ENCODE assay signal across 8 cellular contexts in genomic region chr2:161238559-161239415, GRCh38.
DNase-seq lines count a peak whose midpoint lies in the region; ATAC-seq, FAIRE-seq and TF ChIP-seq lines count a peak whose summit lies in the region.

No MANE protein-coding gene starts in this region.

- no TSS peak for BruUV-seq in HepG2 (replicated peaks; lab: Mats Ljungman, UMichigan)

- TF ChIP-seq CTCF in dorsolateral prefrontal cortex (IDR thresholded peaks at IDR 0.05 in 54 of 56, conservative IDR thresholded peaks at IDR 0.05 in 2 of 56; ENCODE audit: low read depth in 1 of 56, partially characterized antibody in 56 of 56) = peak in 11 of 56 donors; percentile 0 to 27 (median 10)
- no peak for TF ChIP-seq CTCF in HepG2 (CRISPR knock-in tag; IDR thresholded peaks at IDR 0.05)

- no peak for FAIRE-seq in HepG2 (lab: Jason Lieb, UNC)

- in situ Hi-C loops in HepG2 (cut with HindIII; ENCODE audit: extremely low pct_ligation_motif_present, low pct_unique_long_range_greater_than_20kb) = no loop called here

- CTCF ChIA-PET in activated CD4-positive, alpha-beta memory T cell treated with anti-CD3 and anti-CD28 coated beads for 36 hours (lab: Charles Lee) = no interaction called here
- CTCF ChIA-PET in HepG2 (lab: Yijun Ruan, JAX; ENCODE audit: low intra/inter-chr PET ratio, low total read pairs) = no interaction called here

- DNase-seq in EH (ENCODE audit: low read depth) (peak; percentile 54), NCI-H146 (lab: John Stamatoyannopoulos, UW) (peak; percentile 79), dorsolateral prefrontal cortex (peak; percentile 84 to 93 (median 90)), HepG2 (ENCODE audit: low spot score) (no peak)
- DNase-seq in activated CD4-positive, alpha-beta memory T cell treated with anti-CD3 and anti-CD28 coated beads for 36 hours = peak; percentile 71
- peak; percentile 44 to 48 for DNase-seq in stimulated activated CD4-positive, alpha-beta T cell treated with anti-CD3 and anti-CD28 coated beads, Interleukin-1b, Interleukin-23, amount 100 ng/mL, for 4 hours (ENCODE audit: low read depth in 2 of 2)

- peaks cover 12% of the 10 kb centered on the region for H3K4me1 ChIP-seq in HepG2 (ENCODE audit: insufficient read depth, low read length)

- intact Hi-C loops in activated CD4-positive, alpha-beta memory T cell treated with anti-CD3 and anti-CD28 coated beads for 36 hours (cut with micrococcal nuclease) = loop anchor here (5.0 kb wide), 1 partner anchor 179 kb away; the partner anchor contains the start of gene TBR1
- intact Hi-C loops in dorsolateral prefrontal cortex (cut with DNase I) = loop anchor here (5.0 to 10.0 kb wide), 3 partner anchors 34 to 184 kb away; partner anchors contain the start of gene TBR1 (in 1 of the 2)
- intact Hi-C loops in HepG2 (cut with micrococcal nuclease; ENCODE audit: unreplicated experiment) = loop anchor here (2.0 kb wide), 1 partner anchor 16 kb away; no protein-coding TSS in a partner anchor

- ATAC-seq in GM21786 (IDR thresholded peaks at IDR 0.05; ENCODE audit: unreplicated experiment) = peak; percentile 26
- ATAC-seq in HepG2 = peak; percentile 63
- no peak for ATAC-seq in HG03457 (IDR thresholded peaks at IDR 0.05; ENCODE audit: unreplicated experiment)

- peak overlapping the region; percentile 83 for H3K4me3 Mint-ChIP-seq in activated CD4-positive, alpha-beta memory T cell treated with anti-CD3 and anti-CD28 coated beads for 36 hours

- no peak for TF ChIP-seq EP300 in HepG2 (IDR thresholded peaks at IDR 0.05; ENCODE audit: low read depth in 2 of 2, low read length in 2 of 2)
- no peak for TF ChIP-seq EP300 in HepG2 (CRISPR knock-in tag; IDR thresholded peaks at IDR 0.05; ENCODE audit: borderline replicate concordance)

- H3K9ac ChIP-seq in HepG2 (ENCODE audit: insufficient read depth, low read depth, low read length) = peak overlapping the region; percentile 24; the same call in 1 of the 2 replicates

- no peak; the same call in 1 of the 2 replicates for TF ChIP-seq RAD21 in HepG2 (CRISPR knock-in tag; IDR thresholded peaks at IDR 0.05)

- peaks cover 3% of the 10 kb centered on the region; the same call in 1 of the 2 replicates for H4K20me1 ChIP-seq in HepG2 (ENCODE audit: insufficient read depth, low read length)

- peaks cover 9% of the 10 kb centered on the region for H3K36me3 Mint-ChIP-seq in activated CD4-positive, alpha-beta memory T cell treated with anti-CD3 and anti-CD28 coated beads for 36 hours

- peaks cover 52% of the 10 kb centered on the region for H3K4me1 Mint-ChIP-seq in activated CD4-positive, alpha-beta memory T cell treated with anti-CD3 and anti-CD28 coated beads for 36 hours (ENCODE audit: low read depth)

- H3K36me3 ChIP-seq in HepG2 (replicated peaks in 1 of 2; ENCODE audit: control insufficient read depth in 1 of 2, insufficient read depth in 2 of 2, low read length in 2 of 2) = peaks cover 0 to 5% of the 10 kb centered on the region in 2 experiments; a peak in 2 of 5 replicates

- peak overlapping the region; percentile 100 for H3K4me2 ChIP-seq in HepG2 (ENCODE audit: low read depth, low read length)

- H3K79me2 ChIP-seq in HepG2 (ENCODE audit: insufficient read depth, low read length) = no peaks in the 10 kb centered on the region

- no peaks in the 10 kb centered on the region for H3K27me3 Mint-ChIP-seq in activated CD4-positive, alpha-beta memory T cell treated with anti-CD3 and anti-CD28 coated beads for 36 hours

- WGBS in HepG2 (ENCODE audit: low lambda C conversion rate) = 43% methylated on average over 72 of the region's 89 CpGs

- H3K27me3 ChIP-seq in dorsolateral prefrontal cortex (no peaks in the 10 kb centered on the region), HepG2 (ENCODE audit: control insufficient read depth in 1 of 2, insufficient read depth in 2 of 2, low read length in 2 of 2) (peaks cover 1 to 12% of the 10 kb centered on the region in 2 experiments; a peak in 3 of 5 replicates)

- H3K4me3 ChIP-seq in dorsolateral prefrontal cortex (peak overlapping the region; percentile 48 to 89 (median 70)), HepG2 (replicated peaks in 1 of 3; ENCODE audit: insufficient read depth in 1 of 3, low read depth in 2 of 3, low read length in 3 of 3) (peak overlapping the region; percentile 55 to 71 (median 58))

- no peaks in the 10 kb centered on the region for H3K9me3 ChIP-seq in HepG2 (ENCODE audit: low read length)

- H2AFZ ChIP-seq in HepG2 (ENCODE audit: low read length) = no peak overlapping the region

- H3K9me3 Mint-ChIP-seq in activated CD4-positive, alpha-beta memory T cell treated with anti-CD3 and anti-CD28 coated beads for 36 hours = no peaks in the 10 kb centered on the region

- TF ChIP-seq POLR2A in HepG2 (IDR thresholded peaks at IDR 0.05; ENCODE audit: insufficient read depth in 1 of 2, low read depth in 2 of 2, low read length in 2 of 2) = no peak

- POLR2A ChIA-PET in activated CD4-positive, alpha-beta memory T cell treated with anti-CD3 and anti-CD28 coated beads for 36 hours (lab: Charles Lee) = interaction anchor here (1.8 kb wide), 1 partner anchor 11 kb away, joined by 6 read pairs; no protein-coding TSS in a partner anchor
- POLR2A ChIA-PET in HepG2 (lab: Yijun Ruan, JAX) = interaction anchor here (1.2 kb wide), 1 partner anchor 8 kb away, joined by 3 read pairs; no protein-coding TSS in a partner anchor

- H3K27ac ChIP-seq in dorsolateral prefrontal cortex = peak overlapping the region; percentile 82 to 97 (median 93)
- H3K27ac ChIP-seq in HepG2 (ENCODE audit: extremely low read length, insufficient read depth, low read length) = no peak overlapping the region

- H3K27ac Mint-ChIP-seq in activated CD4-positive, alpha-beta memory T cell treated with anti-CD3 and anti-CD28 coated beads for 36 hours = peak overlapping the region; percentile 65

TF ChIP-seq in HepG2, 621 proteins besides CTCF, POLR2A, EP300 and RAD21 (continues in another document):
- TF ChIP-seq ESRRA (CRISPR knock-in tag; IDR thresholded peaks at IDR 0.05; ENCODE audit: low read depth) (no peak), ZBTB38 (CRISPR knock-in tag; IDR thresholded peaks at IDR 0.05) (peak; percentile 30; the same call in 1 of the 2 replicates), ZNF274 (CRISPR knock-in tag; IDR thresholded peaks at IDR 0.05) (no peak), PCBP1 (IDR thresholded peaks at IDR 0.05; ENCODE audit: borderline replicate concordance, low read depth, low read length) (no peak), ZNF20 (CRISPR knock-in tag; IDR thresholded peaks at IDR 0.05) (no peak), ZNF276 (CRISPR knock-in tag; IDR thresholded peaks at IDR 0.05; ENCODE audit: low read depth) (no peak), MXD3 (CRISPR knock-in tag; IDR thresholded peaks at IDR 0.05) (0 out of 2 replicates have a peak, but pooled peaks have one; percentile 29), ZXDC (CRISPR knock-in tag; IDR thresholded peaks at IDR 0.05) (0 out of 2 replicates have a peak, but pooled peaks have one; percentile 36), POGZ (CRISPR knock-in tag; IDR thresholded peaks at IDR 0.05) (no peak), ZNF44 (CRISPR knock-in tag; IDR thresholded peaks at IDR 0.05) (no peak), KDM5A (IDR thresholded peaks at IDR 0.05; ENCODE audit: borderline replicate concordance, low read length) (no peak), SMAD3 (CRISPR knock-in tag; IDR thresholded peaks at IDR 0.05) (no peak)
- TF ChIP-seq, protein P1, sequence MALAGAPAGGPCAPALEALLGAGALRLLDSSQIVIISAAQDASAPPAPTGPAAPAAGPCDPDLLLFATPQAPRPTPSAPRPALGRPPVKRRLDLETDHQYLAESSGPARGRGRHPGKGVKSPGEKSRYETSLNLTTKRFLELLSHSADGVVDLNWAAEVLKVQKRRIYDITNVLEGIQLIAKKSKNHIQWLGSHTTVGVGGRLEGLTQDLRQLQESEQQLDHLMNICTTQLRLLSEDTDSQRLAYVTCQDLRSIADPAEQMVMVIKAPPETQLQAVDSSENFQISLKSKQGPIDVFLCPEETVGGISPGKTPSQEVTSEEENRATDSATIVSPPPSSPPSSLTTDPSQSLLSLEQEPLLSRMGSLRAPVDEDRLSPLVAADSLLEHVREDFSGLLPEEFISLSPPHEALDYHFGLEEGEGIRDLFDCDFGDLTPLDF (CRISPR knock-in tag; IDR thresholded peaks at IDR 0.05) = no peak
